ENCODE assay signal across 8 cellular contexts in genomic region chr19:572891-573825, GRCh38. TPM values are rescaled to one million over a fixed set of nuclear protein-coding genes. Genes with fewer than 3 reads are reported as not detected.
DNase-seq lines count a peak whose midpoint lies in the region; ATAC-seq and TF ChIP-seq lines count a peak whose summit lies in the region.

No MANE protein-coding gene starts in this region.

- H3K27ac Mint-ChIP-seq in central memory CD8-positive, alpha-beta T cell (ENCODE audit: low read depth), result peak overlapping the region; percentile 94

- no peaks in the 10 kb centered on the region for H3K27me3 ChIP-seq in left lung

- peak overlapping the region; percentile 87 to 95 for H3K4me3 ChIP-seq in left lung

- peaks cover 41% of the 10 kb centered on the region for H3K4me1 Mint-ChIP-seq in central memory CD8-positive, alpha-beta T cell

- H3K4me1 ChIP-seq in left lung, result peaks cover 16 to 48% of the 10 kb centered on the region in 2 donors

- H3K27me3 Mint-ChIP-seq in central memory CD8-positive, alpha-beta T cell, result no peaks in the 10 kb centered on the region

- TF ChIP-seq CTCF in left lung (IDR thresholded peaks at IDR 0.05), result no peak

- peak; percentile 27 for DNase-seq in NCI-H1105 treated with DMSO at 0.1 percent for 48 hours (lab: John Stamatoyannopoulos, UW)
- DNase-seq in NCI-H1105 (lab: John Stamatoyannopoulos, UW), result no peak
- peak; percentile 41 for DNase-seq in HCEC 1CT
- peak; percentile 27 for DNase-seq in NCI-H82 treated with DMSO at 0.1 percent for 48 hours (lab: John Stamatoyannopoulos, UW; ENCODE audit: unreplicated experiment)
- no peak for DNase-seq in central memory CD8-positive, alpha-beta T cell (ENCODE audit: low spot score in 2 of 2)
- DNase-seq in left lung, result peak; percentile 67 to 85
- peak in 17 of 49 donors; percentile 16 to 86 (median 35) for DNase-seq in substantia nigra (lab: John Stamatoyannopoulos, UW)
- DNase-seq in NCI-H1436 treated with DMSO at 0.1 percent for 48 hours (lab: John Stamatoyannopoulos, UW), result no peak

- H3K27ac ChIP-seq in left lung (peak overlapping the region; percentile 73 to 93), substantia nigra (ENCODE audit: low read depth, low read length, poor library complexity, severe bottlenecking) (peak overlapping the region; percentile 87)

- H3K4me3 Mint-ChIP-seq in central memory CD8-positive, alpha-beta T cell, result peak overlapping the region; percentile 80

- ATAC-seq in central memory CD8-positive, alpha-beta T cell (replicated peaks; ENCODE audit: extremely low read depth, poor library complexity, severe bottlenecking), result no peak
- ATAC-seq in left lung, result peak; percentile 8

- H3K36me3 Mint-ChIP-seq in central memory CD8-positive, alpha-beta T cell (ENCODE audit: insufficient read depth), result peaks cover 24% of the 10 kb centered on the region

- H3K36me3 ChIP-seq in left lung, result peaks cover 0 to 11% of the 10 kb centered on the region in 2 donors

- H3K9me3 ChIP-seq in left lung, result no peaks in the 10 kb centered on the region

- intact Hi-C loops in left lung (cut with DNase I), result no loop called here

- no peaks in the 10 kb centered on the region for H3K9me3 Mint-ChIP-seq in central memory CD8-positive, alpha-beta T cell

RNA-seq across cellular contexts. Expression of gene BSG, which starts 0.8 kb away (rescaled TPM):
- total RNA-seq in left lung, result 100 to 1,000 TPM; 339 to 457 TPM

RNA-seq across cellular contexts. Expression of gene HCN2, which starts 16.5 kb away (rescaled TPM):
- under 1 TPM; 0.38 to 0.50 TPM for total RNA-seq in left lung

RNA-seq across cellular contexts. Expression of gene GZMM, which starts 29.3 kb away (rescaled TPM):
- 1 to 10 TPM; 1.4 TPM for total RNA-seq in left lung

RNA-seq across cellular contexts. Expression of gene CDC34, which starts 41.6 kb away (rescaled TPM):
- 10 to 100 TPM; 50.9 to 55.5 TPM for total RNA-seq in left lung

Comparison
In these comparisons a context has a peak if more than half of its experiments do, and no peak if none do; other contexts are left out.
1. DNase-seq: peak in NCI-H1105 treated with DMSO at 0.1 percent for 48 hours (single experiment), HCEC 1CT (single experiment), NCI-H82 treated with DMSO at 0.1 percent for 48 hours (single experiment) and left lung (2 of 2); none in NCI-H1105 (single experiment), central memory CD8-positive, alpha-beta T cell (0 of 2) and NCI-H1436 treated with DMSO at 0.1 percent for 48 hours (single experiment).